1 cellular context compared by ENCODE assay signal in genomic region chr19:4516199-4516938, GRCh38.
TF ChIP-seq lines count a peak whose summit lies in the region.

No MANE protein-coding gene starts in this region.

TF ChIP-seq in WTC11, 78 proteins besides CTCF, POLR2A, EP300 and RAD21 (continued from another document):
- TF ChIP-seq ZNF425 (CRISPR knock-in tag; conservative IDR thresholded peaks at IDR 0.05) (no peak), STAT6 (CRISPR knock-in tag; conservative IDR thresholded peaks at IDR 0.05; ENCODE audit: low read depth) (no peak), GTF2I (CRISPR knock-in tag; conservative IDR thresholded peaks at IDR 0.05) (peak; percentile 89)
TF ChIP-seq in WTC11: peak in this region for 1.
